Comparison of ENCODE assay signal across 2 cellular contexts in the genomic region with DNA sequence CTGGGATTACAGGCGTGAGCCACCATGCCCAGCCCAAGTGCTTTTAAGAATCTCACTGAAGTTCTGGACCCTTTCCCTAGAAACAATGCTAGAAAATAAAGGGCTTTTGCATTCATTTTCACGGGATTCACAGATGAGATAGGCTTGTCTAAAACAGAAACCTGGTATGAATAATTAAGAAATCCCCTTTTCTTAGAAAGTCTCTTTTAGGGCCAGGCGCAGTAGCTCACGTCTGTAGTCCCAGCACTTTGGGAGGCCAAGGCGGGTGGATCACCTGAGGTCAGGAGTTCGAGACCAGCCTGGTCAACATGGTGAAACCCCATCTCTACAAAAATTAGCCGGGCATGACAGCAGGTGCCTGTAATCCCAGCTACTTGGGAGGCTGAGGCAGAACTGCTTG. TPM values are rescaled to one million over a fixed set of nuclear protein-coding genes. Genes with fewer than 3 reads are reported as not detected.
"Had no signal": no experiment of that assay in that cellular context is flagged by ENCODE, and none has a peak within 500 bp of the region (broad histone marks: within the 10 kb centered on the region; RNA-seq: fewer than 3 reads in every experiment).

No MANE protein-coding gene starts in this region.

RNA-seq across cellular contexts. Expression of gene MASP2, which starts 26.4 kb away (rescaled TPM):
- total RNA-seq: Peyer's patch, SJSA1 had no signal
